Comparison of ENCODE assay signal across 10 cellular contexts in the genomic region with DNA sequence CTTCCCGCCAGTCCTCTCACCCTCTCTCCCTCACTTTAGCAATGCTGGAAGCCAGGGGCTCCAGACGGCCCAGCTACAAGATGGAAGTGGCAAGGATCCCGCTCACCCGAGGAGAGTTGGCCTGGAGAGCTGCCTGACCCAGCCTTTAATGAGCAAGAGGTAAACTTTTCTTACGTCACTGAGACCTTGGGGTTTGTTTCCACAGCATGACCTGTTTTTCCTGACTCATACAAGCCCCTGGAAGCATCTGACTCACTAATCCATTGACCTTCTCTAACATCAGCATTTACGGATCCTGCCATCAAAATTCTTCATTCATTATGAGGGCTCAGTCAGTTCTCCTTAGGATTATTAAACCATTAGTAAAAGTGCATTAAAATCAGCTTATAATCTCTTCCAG.
DNase-seq lines count a peak whose midpoint lies in the region; ATAC-seq and TF ChIP-seq lines count a peak whose summit lies in the region.
"Had no signal": no experiment of that assay in that cellular context is flagged by ENCODE, and none has a peak within 500 bp of the region (broad histone marks: within the 10 kb centered on the region; RNA-seq: fewer than 3 reads in every experiment).

No MANE protein-coding gene starts in this region.

- DNase-seq in HS-27A (ENCODE audit: low read depth) = peak; percentile 58
- peak; percentile 73 for DNase-seq in adipocyte (ENCODE audit: low read depth)
- DNase-seq in foreskin keratinocyte = peak; percentile 73 to 92
- peak; percentile 98 for DNase-seq in stromal cell of bone marrow (ENCODE audit: low read depth)
- DNase-seq in MV-4-11 (lab: John Stamatoyannopoulos, UW) = no peak
- DNase-seq in stimulated activated naive B cell treated with anti-CD40 and anti-IgM and Interleukin-4, amounts not matched to agents 10 μg/mL and 1 μg/mL and 100 μg/mL, for 72 hours = no peak
- DNase-seq in activated T-cell treated with anti-CD3 and anti-CD28 coated beads, Interleukin-2, amount 50 U/mL, for 24 hours = no peak
- DNase-seq in glutamatergic neuron = no peak
- DNase-seq: activated CD8-positive, alpha-beta memory T cell treated with anti-CD3 and anti-CD28 coated beads for 24 hours; OCI-M1 had no signal

- H3K36me3 ChIP-seq in adipocyte (ENCODE audit: control insufficient read depth, insufficient read depth, low read length, severe bottlenecking) = no peaks in the 10 kb centered on the region

- H3K27me3 ChIP-seq in adipocyte (replicated peaks; ENCODE audit: control insufficient read depth, insufficient read depth, low read length) (no peaks in the 10 kb centered on the region), foreskin keratinocyte (no peaks in the 10 kb centered on the region)

- H3K9me3 ChIP-seq in adipocyte (ENCODE audit: control insufficient read depth, low read length) = no peaks in the 10 kb centered on the region

- peak overlapping the region; percentile 75 for H3K27ac ChIP-seq in foreskin keratinocyte

- H3K4me3 ChIP-seq in adipocyte (ENCODE audit: low read length) = no peak overlapping the region

- peak; percentile 81 for ATAC-seq in foreskin keratinocyte
- ATAC-seq in stimulated activated naive B cell treated with anti-CD40 and anti-IgM and Interleukin-4, amounts not matched to agents 10 μg/mL and 1 μg/mL and 100 μg/mL, for 72 hours (replicated peaks) = no peak

- H3K4me3 Mint-ChIP-seq in stimulated activated naive B cell treated with anti-CD40 and anti-IgM and Interleukin-4, amounts not matched to agents 10 μg/mL and 1 μg/mL and 100 μg/mL, for 72 hours = no peak overlapping the region
- H3K4me3 Mint-ChIP-seq in activated T-cell treated with anti-CD3 and anti-CD28 coated beads, Interleukin-2, amount 50 U/mL, for 24 hours = no peak overlapping the region
- H3K4me3 Mint-ChIP-seq in glutamatergic neuron (ENCODE audit: unreplicated experiment) = no peak overlapping the region

- no peaks in the 10 kb centered on the region for H3K9me3 Mint-ChIP-seq in stimulated activated naive B cell treated with anti-CD40 and anti-IgM and Interleukin-4, amounts not matched to agents 10 μg/mL and 1 μg/mL and 100 μg/mL, for 72 hours
- no peaks in the 10 kb centered on the region for H3K9me3 Mint-ChIP-seq in activated T-cell treated with anti-CD3 and anti-CD28 coated beads, Interleukin-2, amount 50 U/mL, for 24 hours
- no peaks in the 10 kb centered on the region for H3K9me3 Mint-ChIP-seq in glutamatergic neuron (ENCODE audit: unreplicated experiment)

- TF ChIP-seq CTCF in foreskin keratinocyte (conservative IDR thresholded peaks at IDR 0.05) (no peak), glutamatergic neuron (IDR thresholded peaks at IDR 0.05; ENCODE audit: partially characterized antibody, unreplicated experiment) (no peak)

- H3K4me1 ChIP-seq in adipocyte (ENCODE audit: control insufficient read depth, insufficient read depth, low read length) = peaks cover 18% of the 10 kb centered on the region
- H3K4me1 ChIP-seq in foreskin keratinocyte = peaks cover 8% of the 10 kb centered on the region

- H3K27ac Mint-ChIP-seq in stimulated activated naive B cell treated with anti-CD40 and anti-IgM and Interleukin-4, amounts not matched to agents 10 μg/mL and 1 μg/mL and 100 μg/mL, for 72 hours = no peak overlapping the region
- no peak overlapping the region for H3K27ac Mint-ChIP-seq in activated T-cell treated with anti-CD3 and anti-CD28 coated beads, Interleukin-2, amount 50 U/mL, for 24 hours
- no peak overlapping the region for H3K27ac Mint-ChIP-seq in glutamatergic neuron (ENCODE audit: unreplicated experiment)

- H3K9ac ChIP-seq in adipocyte (ENCODE audit: low read length) = no peak overlapping the region

- peaks cover 1 to 12% of the 10 kb centered on the region in 2 donors for H3K4me1 Mint-ChIP-seq in stimulated activated naive B cell treated with anti-CD40 and anti-IgM and Interleukin-4, amounts not matched to agents 10 μg/mL and 1 μg/mL and 100 μg/mL, for 72 hours
- H3K4me1 Mint-ChIP-seq in activated T-cell treated with anti-CD3 and anti-CD28 coated beads, Interleukin-2, amount 50 U/mL, for 24 hours (ENCODE audit: low read depth) = peaks cover 7% of the 10 kb centered on the region
- H3K4me1 Mint-ChIP-seq in glutamatergic neuron (ENCODE audit: low read depth, unreplicated experiment) = no peaks in the 10 kb centered on the region

- H3K27me3 Mint-ChIP-seq in stimulated activated naive B cell treated with anti-CD40 and anti-IgM and Interleukin-4, amounts not matched to agents 10 μg/mL and 1 μg/mL and 100 μg/mL, for 72 hours = no peaks in the 10 kb centered on the region
- H3K27me3 Mint-ChIP-seq in activated T-cell treated with anti-CD3 and anti-CD28 coated beads, Interleukin-2, amount 50 U/mL, for 24 hours = peaks cover 13% of the 10 kb centered on the region
- H3K27me3 Mint-ChIP-seq in glutamatergic neuron (ENCODE audit: unreplicated experiment) = peaks cover 4% of the 10 kb centered on the region

- no peaks in the 10 kb centered on the region for H3K36me3 Mint-ChIP-seq in stimulated activated naive B cell treated with anti-CD40 and anti-IgM and Interleukin-4, amounts not matched to agents 10 μg/mL and 1 μg/mL and 100 μg/mL, for 72 hours
- H3K36me3 Mint-ChIP-seq in activated T-cell treated with anti-CD3 and anti-CD28 coated beads, Interleukin-2, amount 50 U/mL, for 24 hours (ENCODE audit: low read depth) = no peaks in the 10 kb centered on the region
- peaks cover 5% of the 10 kb centered on the region for H3K36me3 Mint-ChIP-seq in glutamatergic neuron (ENCODE audit: unreplicated experiment)

Comparison
In these comparisons a context has a peak if more than half of its experiments do, and no peak if none do; other contexts are left out.
1. DNase-seq: peak in HS-27A (single experiment), adipocyte (single experiment), foreskin keratinocyte (2 of 2) and stromal cell of bone marrow (single experiment); none in MV-4-11 (single experiment), stimulated activated naive B cell treated with anti-CD40 and anti-IgM and Interleukin-4, amounts not matched to agents 10 μg/mL and 1 μg/mL and 100 μg/mL, for 72 hours (single experiment), activated T-cell treated with anti-CD3 and anti-CD28 coated beads, Interleukin-2, amount 50 U/mL, for 24 hours (single experiment) and glutamatergic neuron (single experiment).